1 cellular context compared by ENCODE assay signal in genomic region chr9:135951310-135951709, GRCh38.
TF ChIP-seq lines count a peak whose summit lies in the region.
"Not testable (repeated sequence)": the region's sequence is repeated elsewhere in the genome, so short reads cannot be mapped to it uniquely, and the experiment has no call there.

No MANE protein-coding gene starts in this region.

TF ChIP-seq in K562, 482 proteins besides CTCF, POLR2A, EP300 and RAD21:
- TF ChIP-seq SMARCA5 (IDR thresholded peaks at IDR 0.05) (peak; percentile 83), NKRF (IDR thresholded peaks at IDR 0.05; ENCODE audit: borderline replicate concordance) (0 out of 2 replicates have a peak, but pooled peaks have one; percentile 21), ZNF311 (CRISPR knock-in tag; IDR thresholded peaks at IDR 0.05) (peak; percentile 49; the same call in 1 of the 2 replicates), HDGF (IDR thresholded peaks at IDR 0.05) (peak; percentile 81), BCOR (IDR thresholded peaks at IDR 0.05) (peak; percentile 84), HSF4 (CRISPR knock-in tag; IDR thresholded peaks at IDR 0.05; ENCODE audit: borderline replicate concordance) (peak; percentile 53; the same call in 1 of the 2 replicates), ZNF121 (CRISPR knock-in tag; conservative IDR thresholded peaks at IDR 0.05) (peak; percentile 98), ZNF263 (CRISPR knock-in tag; IDR thresholded peaks at IDR 0.05; ENCODE audit: borderline replicate concordance) (0 out of 2 replicates have a peak, but pooled peaks have one; percentile 3), NFRKB (IDR thresholded peaks at IDR 0.05; ENCODE audit: low read depth) (peak; percentile 59; the same call in 1 of the 2 replicates), TRIM28 (IDR thresholded peaks at IDR 0.05) (0 out of 2 replicates have a peak, but pooled peaks have one; percentile 16), NFATC3 (IDR thresholded peaks at IDR 0.05) (0 out of 2 replicates have a peak, but pooled peaks have one; percentile 28), ELF4 (CRISPR knock-in tag; IDR thresholded peaks at IDR 0.05) (peak; percentile 36; the same call in 1 of the 2 replicates)
- TF ChIP-seq, protein P1, sequence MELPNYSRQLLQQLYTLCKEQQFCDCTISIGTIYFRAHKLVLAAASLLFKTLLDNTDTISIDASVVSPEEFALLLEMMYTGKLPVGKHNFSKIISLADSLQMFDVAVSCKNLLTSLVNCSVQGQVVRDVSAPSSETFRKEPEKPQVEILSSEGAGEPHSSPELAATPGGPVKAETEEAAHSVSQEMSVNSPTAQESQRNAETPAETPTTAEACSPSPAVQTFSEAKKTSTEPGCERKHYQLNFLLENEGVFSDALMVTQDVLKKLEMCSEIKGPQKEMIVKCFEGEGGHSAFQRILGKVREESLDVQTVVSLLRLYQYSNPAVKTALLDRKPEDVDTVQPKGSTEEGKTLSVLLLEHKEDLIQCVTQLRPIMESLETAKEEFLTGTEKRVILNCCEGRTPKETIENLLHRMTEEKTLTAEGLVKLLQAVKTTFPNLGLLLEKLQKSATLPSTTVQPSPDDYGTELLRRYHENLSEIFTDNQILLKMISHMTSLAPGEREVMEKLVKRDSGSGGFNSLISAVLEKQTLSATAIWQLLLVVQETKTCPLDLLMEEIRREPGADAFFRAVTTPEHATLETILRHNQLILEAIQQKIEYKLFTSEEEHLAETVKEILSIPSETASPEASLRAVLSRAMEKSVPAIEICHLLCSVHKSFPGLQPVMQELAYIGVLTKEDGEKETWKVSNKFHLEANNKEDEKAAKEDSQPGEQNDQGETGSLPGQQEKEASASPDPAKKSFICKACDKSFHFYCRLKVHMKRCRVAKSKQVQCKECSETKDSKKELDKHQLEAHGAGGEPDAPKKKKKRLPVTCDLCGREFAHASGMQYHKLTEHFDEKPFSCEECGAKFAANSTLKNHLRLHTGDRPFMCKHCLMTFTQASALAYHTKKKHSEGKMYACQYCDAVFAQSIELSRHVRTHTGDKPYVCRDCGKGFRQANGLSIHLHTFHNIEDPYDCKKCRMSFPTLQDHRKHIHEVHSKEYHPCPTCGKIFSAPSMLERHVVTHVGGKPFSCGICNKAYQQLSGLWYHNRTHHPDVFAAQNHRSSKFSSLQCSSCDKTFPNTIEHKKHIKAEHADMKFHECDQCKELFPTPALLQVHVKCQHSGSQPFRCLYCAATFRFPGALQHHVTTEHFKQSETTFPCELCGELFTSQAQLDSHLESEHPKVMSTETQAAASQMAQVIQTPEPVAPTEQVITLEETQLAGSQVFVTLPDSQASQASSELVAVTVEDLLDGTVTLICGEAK (IDR thresholded peaks at IDR 0.05): peak; percentile 37; the same call in 1 of the 2 replicates
- TF ChIP-seq, protein P1 (CRISPR knock-in tag; IDR thresholded peaks at IDR 0.05): not testable (repeated sequence)
- TF ChIP-seq, protein P2, sequence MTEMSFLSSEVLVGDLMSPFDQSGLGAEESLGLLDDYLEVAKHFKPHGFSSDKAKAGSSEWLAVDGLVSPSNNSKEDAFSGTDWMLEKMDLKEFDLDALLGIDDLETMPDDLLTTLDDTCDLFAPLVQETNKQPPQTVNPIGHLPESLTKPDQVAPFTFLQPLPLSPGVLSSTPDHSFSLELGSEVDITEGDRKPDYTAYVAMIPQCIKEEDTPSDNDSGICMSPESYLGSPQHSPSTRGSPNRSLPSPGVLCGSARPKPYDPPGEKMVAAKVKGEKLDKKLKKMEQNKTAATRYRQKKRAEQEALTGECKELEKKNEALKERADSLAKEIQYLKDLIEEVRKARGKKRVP (CRISPR knock-in tag; IDR thresholded peaks at IDR 0.05): 0 out of 2 replicates have a peak, but pooled peaks have one; percentile 24
